Comparison of ENCODE assay signal across 1 cellular context in the genomic region with DNA sequence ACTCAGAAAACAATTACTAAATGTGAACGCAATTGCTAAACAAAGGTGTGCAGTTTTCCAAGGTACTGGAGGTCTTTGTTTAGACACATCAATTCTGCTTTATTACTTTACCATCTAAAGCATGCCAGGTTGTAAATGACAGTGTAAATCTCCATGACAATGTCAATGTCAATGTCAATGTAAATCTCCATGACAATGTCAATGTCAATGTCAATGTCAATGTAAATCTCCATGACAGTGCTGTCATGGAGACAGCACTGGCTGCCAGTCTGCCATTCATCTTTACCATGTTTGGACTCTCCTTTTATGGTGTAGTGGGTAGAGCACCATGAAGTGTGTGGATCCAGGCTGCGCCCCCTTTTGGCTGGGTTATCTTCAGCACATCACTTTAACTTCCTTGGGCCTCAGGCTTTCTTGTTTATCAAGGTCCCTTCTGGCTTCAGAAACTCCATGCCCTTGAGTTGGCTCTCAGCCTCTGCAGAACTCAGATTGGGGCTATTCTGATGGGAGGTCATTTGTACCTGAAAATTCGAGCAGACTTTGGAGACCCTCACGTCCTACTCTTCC.
TF ChIP-seq lines count a peak whose summit lies in the region.
"Not testable (repeated sequence)": the region's sequence is repeated elsewhere in the genome, so short reads cannot be mapped to it uniquely, and the experiment has no call there.

No MANE protein-coding gene starts in this region.

TF ChIP-seq in K562, 482 proteins besides CTCF, POLR2A, EP300 and RAD21:
- TF ChIP-seq, protein P1, sequence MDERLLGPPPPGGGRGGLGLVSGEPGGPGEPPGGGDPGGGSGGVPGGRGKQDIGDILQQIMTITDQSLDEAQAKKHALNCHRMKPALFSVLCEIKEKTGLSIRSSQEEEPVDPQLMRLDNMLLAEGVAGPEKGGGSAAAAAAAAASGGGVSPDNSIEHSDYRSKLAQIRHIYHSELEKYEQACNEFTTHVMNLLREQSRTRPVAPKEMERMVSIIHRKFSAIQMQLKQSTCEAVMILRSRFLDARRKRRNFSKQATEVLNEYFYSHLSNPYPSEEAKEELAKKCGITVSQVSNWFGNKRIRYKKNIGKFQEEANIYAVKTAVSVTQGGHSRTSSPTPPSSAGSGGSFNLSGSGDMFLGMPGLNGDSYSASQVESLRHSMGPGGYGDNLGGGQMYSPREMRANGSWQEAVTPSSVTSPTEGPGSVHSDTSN (CRISPR knock-in tag; IDR thresholded peaks at IDR 0.05; ENCODE audit: low read depth): not testable (repeated sequence)
- TF ChIP-seq, protein P1 (tag; conservative IDR thresholded peaks at IDR 0.05; ENCODE audit: low read depth): peak; percentile 37
- TF ChIP-seq, protein P2, sequence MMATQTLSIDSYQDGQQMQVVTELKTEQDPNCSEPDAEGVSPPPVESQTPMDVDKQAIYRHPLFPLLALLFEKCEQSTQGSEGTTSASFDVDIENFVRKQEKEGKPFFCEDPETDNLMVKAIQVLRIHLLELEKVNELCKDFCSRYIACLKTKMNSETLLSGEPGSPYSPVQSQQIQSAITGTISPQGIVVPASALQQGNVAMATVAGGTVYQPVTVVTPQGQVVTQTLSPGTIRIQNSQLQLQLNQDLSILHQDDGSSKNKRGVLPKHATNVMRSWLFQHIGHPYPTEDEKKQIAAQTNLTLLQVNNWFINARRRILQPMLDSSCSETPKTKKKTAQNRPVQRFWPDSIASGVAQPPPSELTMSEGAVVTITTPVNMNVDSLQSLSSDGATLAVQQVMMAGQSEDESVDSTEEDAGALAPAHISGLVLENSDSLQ (IDR thresholded peaks at IDR 0.05): peak; percentile 57; the same call in 1 of the 2 replicates
- TF ChIP-seq RFX1 (IDR thresholded peaks at IDR 0.05) (peak; percentile 46; the same call in 1 of the 2 replicates), MEIS2 (IDR thresholded peaks at IDR 0.05; ENCODE audit: partially characterized antibody) (peak; percentile 59)
TF ChIP-seq in K562: peak in this region for 4; not testable (repeated sequence) for 478.
